ENCODE assay signal across 10 cellular contexts in the genomic region with DNA sequence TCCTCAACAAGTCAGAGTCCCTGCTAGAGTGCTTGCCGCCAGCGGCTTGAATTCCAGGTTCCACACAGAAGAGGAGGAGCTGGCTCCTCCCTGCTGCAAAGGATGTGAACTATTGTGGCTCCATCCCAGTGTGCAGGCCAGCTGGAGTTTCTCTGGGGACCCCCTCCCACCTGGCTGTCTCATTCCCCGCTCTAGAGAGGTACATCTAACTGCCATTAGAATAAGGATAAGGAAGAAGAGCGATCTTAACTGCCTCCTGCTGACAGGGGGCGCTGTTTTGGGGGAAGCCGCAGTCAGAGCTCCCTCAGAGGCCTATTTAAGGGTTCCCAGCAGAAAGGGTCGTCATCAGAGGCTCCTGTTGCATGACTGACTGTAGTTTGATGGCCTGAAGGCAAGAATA. TPM values are rescaled to one million over a fixed set of nuclear protein-coding genes. Genes with fewer than 3 reads are reported as not detected.
DNase-seq lines count a peak whose midpoint lies in the region; TF ChIP-seq lines count a peak whose summit lies in the region.
"Had no signal": no experiment of that assay in that cellular context is flagged by ENCODE, and none has a peak within 500 bp of the region (broad histone marks: within the 10 kb centered on the region; RNA-seq: fewer than 3 reads in every experiment).

No MANE protein-coding gene starts in this region.

- no peaks in the 10 kb centered on the region for H3K36me3 Mint-ChIP-seq in endothelial cell (ENCODE audit: low read depth, unreplicated experiment)

- no peak overlapping the region for H3K27ac Mint-ChIP-seq in endothelial cell (ENCODE audit: unreplicated experiment)

- H3K4me3 Mint-ChIP-seq in endothelial cell (ENCODE audit: unreplicated experiment), result no peak overlapping the region

- no peak overlapping the region for H3K27ac ChIP-seq in caudate nucleus (ENCODE audit: low read depth, low read length)
- H3K27ac ChIP-seq: epithelial cell of prostate had no signal

- DNase-seq in activated CD4-positive, alpha-beta T cell treated with anti-CD3 and anti-CD28 coated beads, Interleukin-2, amount 50 U/mL, for 48 hours, result peak; percentile 32 to 39
- DNase-seq in activated CD4-positive, alpha-beta T cell treated with anti-CD3 and anti-CD28 coated beads for 1 hour, result no peak
- peak; percentile 12 for DNase-seq in NCI-H69 (lab: John Stamatoyannopoulos, UW)
- DNase-seq in endothelial cell (ENCODE audit: low spot score), result peak; percentile 44
- DNase-seq in stimulated activated CD4-positive, alpha-beta T cell treated with anti-CD3 and anti-CD28 coated beads, Interleukin-2, amount 100 ng/mL, for 24 hours, result peak; percentile 31 to 33
- DNase-seq in anterior cingulate cortex (lab: John Stamatoyannopoulos, UW), result no peak
- no peak for DNase-seq in caudate nucleus (lab: John Stamatoyannopoulos, UW)
- DNase-seq in NCI-H510A (lab: John Stamatoyannopoulos, UW), result no peak
- DNase-seq: DMS153 had no signal

- TF ChIP-seq CTCF in endothelial cell (IDR thresholded peaks at IDR 0.05; ENCODE audit: unreplicated experiment), result peak; percentile 52

- H3K9me3 Mint-ChIP-seq in endothelial cell (ENCODE audit: unreplicated experiment), result no peaks in the 10 kb centered on the region

- H3K27me3 Mint-ChIP-seq in endothelial cell (ENCODE audit: unreplicated experiment), result peaks cover 1% of the 10 kb centered on the region

- H3K4me1 Mint-ChIP-seq in endothelial cell (ENCODE audit: unreplicated experiment), result peaks cover 24% of the 10 kb centered on the region

RNA-seq across cellular contexts. Expression of a gene that starts 40.8 kb away (rescaled TPM):
- total RNA-seq in endothelial cell (ENCODE audit: unreplicated experiment), result 0.15 TPM

Comparison
In these comparisons a context has a peak if more than half of its experiments do, and no peak if none do; other contexts are left out.
1. DNase-seq: peak in activated CD4-positive, alpha-beta T cell treated with anti-CD3 and anti-CD28 coated beads, Interleukin-2, amount 50 U/mL, for 48 hours (2 of 2), NCI-H69 (single experiment), endothelial cell (single experiment) and stimulated activated CD4-positive, alpha-beta T cell treated with anti-CD3 and anti-CD28 coated beads, Interleukin-2, amount 100 ng/mL, for 24 hours (2 of 2); none in activated CD4-positive, alpha-beta T cell treated with anti-CD3 and anti-CD28 coated beads for 1 hour (single experiment), anterior cingulate cortex (0 of 58), caudate nucleus (0 of 61) and NCI-H510A (single experiment).